In the genomic region with DNA sequence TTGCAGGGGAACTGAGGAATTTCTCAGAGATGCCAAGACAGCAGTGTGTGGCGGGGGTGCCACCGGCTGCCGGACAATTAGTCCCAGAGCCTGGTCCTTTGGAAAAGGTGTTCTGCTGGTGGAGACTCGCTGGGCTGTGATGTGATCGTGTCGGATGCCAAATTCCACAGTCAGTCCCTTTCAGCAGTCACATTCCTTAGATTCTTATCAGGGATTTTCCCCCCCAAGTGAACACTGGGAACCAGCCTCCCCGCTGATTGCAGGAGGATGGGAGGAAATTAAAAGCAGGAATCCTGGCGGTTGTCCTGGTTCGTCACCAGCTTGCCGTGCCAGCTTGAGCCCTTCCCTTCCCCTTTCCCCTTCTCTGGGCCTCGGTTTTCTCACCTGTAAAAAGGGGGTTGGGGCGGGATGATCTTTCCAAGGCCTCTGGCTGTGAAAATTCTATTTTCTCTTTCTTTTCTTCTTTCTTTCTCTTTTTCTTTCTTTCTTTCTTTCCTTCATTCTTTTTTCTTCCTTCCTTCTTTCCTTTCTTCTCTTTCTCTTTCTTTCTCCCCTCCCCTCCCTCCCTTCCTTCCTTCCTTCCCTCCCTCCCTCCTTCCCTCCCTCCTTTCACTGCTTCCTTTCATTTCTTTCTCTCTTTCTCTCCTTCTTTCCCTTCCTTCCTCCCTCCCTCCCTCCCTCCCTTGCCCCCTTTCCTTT, we compare ENCODE assay signal across 1 cellular context.
TF ChIP-seq lines count a peak whose summit lies in the region.

No MANE protein-coding gene starts in this region.

TF ChIP-seq in SK-N-SH, 30 proteins besides CTCF, POLR2A, EP300 and RAD21 (continued from another document):
- TF ChIP-seq, protein P1, sequence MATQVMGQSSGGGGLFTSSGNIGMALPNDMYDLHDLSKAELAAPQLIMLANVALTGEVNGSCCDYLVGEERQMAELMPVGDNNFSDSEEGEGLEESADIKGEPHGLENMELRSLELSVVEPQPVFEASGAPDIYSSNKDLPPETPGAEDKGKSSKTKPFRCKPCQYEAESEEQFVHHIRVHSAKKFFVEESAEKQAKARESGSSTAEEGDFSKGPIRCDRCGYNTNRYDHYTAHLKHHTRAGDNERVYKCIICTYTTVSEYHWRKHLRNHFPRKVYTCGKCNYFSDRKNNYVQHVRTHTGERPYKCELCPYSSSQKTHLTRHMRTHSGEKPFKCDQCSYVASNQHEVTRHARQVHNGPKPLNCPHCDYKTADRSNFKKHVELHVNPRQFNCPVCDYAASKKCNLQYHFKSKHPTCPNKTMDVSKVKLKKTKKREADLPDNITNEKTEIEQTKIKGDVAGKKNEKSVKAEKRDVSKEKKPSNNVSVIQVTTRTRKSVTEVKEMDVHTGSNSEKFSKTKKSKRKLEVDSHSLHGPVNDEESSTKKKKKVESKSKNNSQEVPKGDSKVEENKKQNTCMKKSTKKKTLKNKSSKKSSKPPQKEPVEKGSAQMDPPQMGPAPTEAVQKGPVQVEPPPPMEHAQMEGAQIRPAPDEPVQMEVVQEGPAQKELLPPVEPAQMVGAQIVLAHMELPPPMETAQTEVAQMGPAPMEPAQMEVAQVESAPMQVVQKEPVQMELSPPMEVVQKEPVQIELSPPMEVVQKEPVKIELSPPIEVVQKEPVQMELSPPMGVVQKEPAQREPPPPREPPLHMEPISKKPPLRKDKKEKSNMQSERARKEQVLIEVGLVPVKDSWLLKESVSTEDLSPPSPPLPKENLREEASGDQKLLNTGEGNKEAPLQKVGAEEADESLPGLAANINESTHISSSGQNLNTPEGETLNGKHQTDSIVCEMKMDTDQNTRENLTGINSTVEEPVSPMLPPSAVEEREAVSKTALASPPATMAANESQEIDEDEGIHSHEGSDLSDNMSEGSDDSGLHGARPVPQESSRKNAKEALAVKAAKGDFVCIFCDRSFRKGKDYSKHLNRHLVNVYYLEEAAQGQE (IDR thresholded peaks at IDR 0.05; ENCODE audit: low read depth, low read length): peak; percentile 54; the same call in 1 of the 2 replicates
- peak; percentile 95 for TF ChIP-seq NFIC (IDR thresholded peaks at IDR 0.05; ENCODE audit: borderline replicate concordance)
- TF ChIP-seq POLR2AphosphoS5 (IDR thresholded peaks at IDR 0.05; ENCODE audit: low read depth, low read length): peak; percentile 44; the same call in 1 of the 2 replicates
- TF ChIP-seq, protein P2, sequence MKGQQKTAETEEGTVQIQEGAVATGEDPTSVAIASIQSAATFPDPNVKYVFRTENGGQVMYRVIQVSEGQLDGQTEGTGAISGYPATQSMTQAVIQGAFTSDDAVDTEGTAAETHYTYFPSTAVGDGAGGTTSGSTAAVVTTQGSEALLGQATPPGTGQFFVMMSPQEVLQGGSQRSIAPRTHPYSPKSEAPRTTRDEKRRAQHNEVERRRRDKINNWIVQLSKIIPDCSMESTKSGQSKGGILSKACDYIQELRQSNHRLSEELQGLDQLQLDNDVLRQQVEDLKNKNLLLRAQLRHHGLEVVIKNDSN (IDR thresholded peaks at IDR 0.05; ENCODE audit: borderline replicate concordance, low read depth): no peak
- TF ChIP-seq EZH2phosphoT487 (IDR thresholded peaks at IDR 0.05; ENCODE audit: borderline replicate concordance, low read depth): no peak
- TF ChIP-seq YY1 (IDR thresholded peaks at IDR 0.05; ENCODE audit: low read depth): no peak
- TF ChIP-seq NRF1 (IDR thresholded peaks at IDR 0.05; ENCODE audit: low read depth, low read length): no peak
- peak; percentile 88 for TF ChIP-seq CHD2 (IDR thresholded peaks at IDR 0.05; ENCODE audit: low read length, partially characterized antibody)
- TF ChIP-seq RFX5 (IDR thresholded peaks at IDR 0.05; ENCODE audit: low read length): no peak
- TF ChIP-seq TEAD4 (IDR thresholded peaks at IDR 0.05; ENCODE audit: borderline replicate concordance, insufficient read depth): peak; percentile 96
- TF ChIP-seq, protein P3, sequence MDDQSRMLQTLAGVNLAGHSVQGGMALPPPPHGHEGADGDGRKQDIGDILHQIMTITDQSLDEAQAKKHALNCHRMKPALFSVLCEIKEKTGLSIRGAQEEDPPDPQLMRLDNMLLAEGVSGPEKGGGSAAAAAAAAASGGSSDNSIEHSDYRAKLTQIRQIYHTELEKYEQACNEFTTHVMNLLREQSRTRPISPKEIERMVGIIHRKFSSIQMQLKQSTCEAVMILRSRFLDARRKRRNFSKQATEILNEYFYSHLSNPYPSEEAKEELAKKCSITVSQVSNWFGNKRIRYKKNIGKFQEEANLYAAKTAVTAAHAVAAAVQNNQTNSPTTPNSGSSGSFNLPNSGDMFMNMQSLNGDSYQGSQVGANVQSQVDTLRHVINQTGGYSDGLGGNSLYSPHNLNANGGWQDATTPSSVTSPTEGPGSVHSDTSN (IDR thresholded peaks at IDR 0.05): peak; percentile 72
- TF ChIP-seq RCOR1 (IDR thresholded peaks at IDR 0.05; ENCODE audit: low read length): peak; percentile 96
- TF ChIP-seq FOXM1 (IDR thresholded peaks at IDR 0.05; ENCODE audit: low read depth): no peak
- peak; percentile 94 for TF ChIP-seq TCF12 (IDR thresholded peaks at IDR 0.05)
TF ChIP-seq in SK-N-SH: peak in this region for 13.
